1 cellular context compared by ENCODE assay signal in genomic region chr12:53500119-53500775, GRCh38.
TF ChIP-seq lines count a peak whose summit lies in the region.

No MANE protein-coding gene starts in this region.

TF ChIP-seq in HepG2, 621 proteins besides CTCF, POLR2A, EP300 and RAD21 (continues in another document):
- TF ChIP-seq ZNF781 (CRISPR knock-in tag; IDR thresholded peaks at IDR 0.05; ENCODE audit: borderline replicate concordance, not compliant biosample characterization) (no peak), POLR2AphosphoS5 (IDR thresholded peaks at IDR 0.05; ENCODE audit: low read depth, low read length) (peak; percentile 59; the same call in 1 of the 2 replicates), NCOA5 (CRISPR knock-in tag; IDR thresholded peaks at IDR 0.05) (no peak), FOXA3 (CRISPR knock-in tag; IDR thresholded peaks at IDR 0.05) (no peak), SALL1 (CRISPR knock-in tag; IDR thresholded peaks at IDR 0.05) (0 out of 2 replicates have a peak, but pooled peaks have one; percentile 23), ZNF788 (CRISPR knock-in tag; IDR thresholded peaks at IDR 0.05; ENCODE audit: borderline replicate concordance) (peak; percentile 63; the same call in 1 of the 2 replicates), GATAD2A (CRISPR knock-in tag; IDR thresholded peaks at IDR 0.05) (0 out of 2 replicates have a peak, but pooled peaks have one; percentile 18), ARID3A (IDR thresholded peaks at IDR 0.05; ENCODE audit: low read depth, low read length) (0 out of 2 replicates have a peak, but pooled peaks have one; percentile 2), IKZF5 (CRISPR knock-in tag; IDR thresholded peaks at IDR 0.05) (no peak), ZNF772 (CRISPR knock-in tag; IDR thresholded peaks at IDR 0.05) (no peak), ZNF646 (CRISPR knock-in tag; IDR thresholded peaks at IDR 0.05) (no peak), ZNF256 (CRISPR knock-in tag; conservative IDR thresholded peaks at IDR 0.05) (0 out of 2 replicates have a peak, but pooled peaks have one; percentile 43), SNAPC5 (CRISPR knock-in tag; IDR thresholded peaks at IDR 0.05; ENCODE audit: borderline replicate concordance) (0 out of 2 replicates have a peak, but pooled peaks have one; percentile 41), ARID2 (CRISPR knock-in tag; IDR thresholded peaks at IDR 0.05; ENCODE audit: borderline replicate concordance) (0 out of 2 replicates have a peak, but pooled peaks have one; percentile 78), NCOA1 (CRISPR knock-in tag; IDR thresholded peaks at IDR 0.05) (no peak), DR1 (CRISPR knock-in tag; IDR thresholded peaks at IDR 0.05) (no peak), ZNF317 (CRISPR knock-in tag; IDR thresholded peaks at IDR 0.05) (no peak), LCORL (IDR thresholded peaks at IDR 0.05) (no peak), LCORL (CRISPR knock-in tag; IDR thresholded peaks at IDR 0.05) (peak; percentile 46; the same call in 1 of the 2 replicates), HDAC2 (CRISPR knock-in tag; IDR thresholded peaks at IDR 0.05) (no peak)
- TF ChIP-seq, protein P1, sequence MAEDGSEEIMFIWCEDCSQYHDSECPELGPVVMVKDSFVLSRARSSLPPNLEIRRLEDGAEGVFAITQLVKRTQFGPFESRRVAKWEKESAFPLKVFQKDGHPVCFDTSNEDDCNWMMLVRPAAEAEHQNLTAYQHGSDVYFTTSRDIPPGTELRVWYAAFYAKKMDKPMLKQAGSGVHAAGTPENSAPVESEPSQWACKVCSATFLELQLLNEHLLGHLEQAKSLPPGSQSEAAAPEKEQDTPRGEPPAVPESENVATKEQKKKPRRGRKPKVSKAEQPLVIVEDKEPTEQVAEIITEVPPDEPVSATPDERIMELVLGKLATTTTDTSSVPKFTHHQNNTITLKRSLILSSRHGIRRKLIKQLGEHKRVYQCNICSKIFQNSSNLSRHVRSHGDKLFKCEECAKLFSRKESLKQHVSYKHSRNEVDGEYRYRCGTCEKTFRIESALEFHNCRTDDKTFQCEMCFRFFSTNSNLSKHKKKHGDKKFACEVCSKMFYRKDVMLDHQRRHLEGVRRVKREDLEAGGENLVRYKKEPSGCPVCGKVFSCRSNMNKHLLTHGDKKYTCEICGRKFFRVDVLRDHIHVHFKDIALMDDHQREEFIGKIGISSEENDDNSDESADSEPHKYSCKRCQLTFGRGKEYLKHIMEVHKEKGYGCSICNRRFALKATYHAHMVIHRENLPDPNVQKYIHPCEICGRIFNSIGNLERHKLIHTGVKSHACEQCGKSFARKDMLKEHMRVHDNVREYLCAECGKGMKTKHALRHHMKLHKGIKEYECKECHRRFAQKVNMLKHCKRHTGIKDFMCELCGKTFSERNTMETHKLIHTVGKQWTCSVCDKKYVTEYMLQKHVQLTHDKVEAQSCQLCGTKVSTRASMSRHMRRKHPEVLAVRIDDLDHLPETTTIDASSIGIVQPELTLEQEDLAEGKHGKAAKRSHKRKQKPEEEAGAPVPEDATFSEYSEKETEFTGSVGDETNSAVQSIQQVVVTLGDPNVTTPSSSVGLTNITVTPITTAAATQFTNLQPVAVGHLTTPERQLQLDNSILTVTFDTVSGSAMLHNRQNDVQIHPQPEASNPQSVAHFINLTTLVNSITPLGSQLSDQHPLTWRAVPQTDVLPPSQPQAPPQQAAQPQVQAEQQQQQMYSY (CRISPR knock-in tag; IDR thresholded peaks at IDR 0.05), result no peak
- TF ChIP-seq, protein P2, sequence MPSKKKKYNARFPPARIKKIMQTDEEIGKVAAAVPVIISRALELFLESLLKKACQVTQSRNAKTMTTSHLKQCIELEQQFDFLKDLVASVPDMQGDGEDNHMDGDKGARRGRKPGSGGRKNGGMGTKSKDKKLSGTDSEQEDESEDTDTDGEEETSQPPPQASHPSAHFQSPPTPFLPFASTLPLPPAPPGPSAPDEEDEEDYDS (CRISPR knock-in tag; IDR thresholded peaks at IDR 0.05), result 0 out of 2 replicates have a peak, but pooled peaks have one; percentile 46
- TF ChIP-seq, protein P3, sequence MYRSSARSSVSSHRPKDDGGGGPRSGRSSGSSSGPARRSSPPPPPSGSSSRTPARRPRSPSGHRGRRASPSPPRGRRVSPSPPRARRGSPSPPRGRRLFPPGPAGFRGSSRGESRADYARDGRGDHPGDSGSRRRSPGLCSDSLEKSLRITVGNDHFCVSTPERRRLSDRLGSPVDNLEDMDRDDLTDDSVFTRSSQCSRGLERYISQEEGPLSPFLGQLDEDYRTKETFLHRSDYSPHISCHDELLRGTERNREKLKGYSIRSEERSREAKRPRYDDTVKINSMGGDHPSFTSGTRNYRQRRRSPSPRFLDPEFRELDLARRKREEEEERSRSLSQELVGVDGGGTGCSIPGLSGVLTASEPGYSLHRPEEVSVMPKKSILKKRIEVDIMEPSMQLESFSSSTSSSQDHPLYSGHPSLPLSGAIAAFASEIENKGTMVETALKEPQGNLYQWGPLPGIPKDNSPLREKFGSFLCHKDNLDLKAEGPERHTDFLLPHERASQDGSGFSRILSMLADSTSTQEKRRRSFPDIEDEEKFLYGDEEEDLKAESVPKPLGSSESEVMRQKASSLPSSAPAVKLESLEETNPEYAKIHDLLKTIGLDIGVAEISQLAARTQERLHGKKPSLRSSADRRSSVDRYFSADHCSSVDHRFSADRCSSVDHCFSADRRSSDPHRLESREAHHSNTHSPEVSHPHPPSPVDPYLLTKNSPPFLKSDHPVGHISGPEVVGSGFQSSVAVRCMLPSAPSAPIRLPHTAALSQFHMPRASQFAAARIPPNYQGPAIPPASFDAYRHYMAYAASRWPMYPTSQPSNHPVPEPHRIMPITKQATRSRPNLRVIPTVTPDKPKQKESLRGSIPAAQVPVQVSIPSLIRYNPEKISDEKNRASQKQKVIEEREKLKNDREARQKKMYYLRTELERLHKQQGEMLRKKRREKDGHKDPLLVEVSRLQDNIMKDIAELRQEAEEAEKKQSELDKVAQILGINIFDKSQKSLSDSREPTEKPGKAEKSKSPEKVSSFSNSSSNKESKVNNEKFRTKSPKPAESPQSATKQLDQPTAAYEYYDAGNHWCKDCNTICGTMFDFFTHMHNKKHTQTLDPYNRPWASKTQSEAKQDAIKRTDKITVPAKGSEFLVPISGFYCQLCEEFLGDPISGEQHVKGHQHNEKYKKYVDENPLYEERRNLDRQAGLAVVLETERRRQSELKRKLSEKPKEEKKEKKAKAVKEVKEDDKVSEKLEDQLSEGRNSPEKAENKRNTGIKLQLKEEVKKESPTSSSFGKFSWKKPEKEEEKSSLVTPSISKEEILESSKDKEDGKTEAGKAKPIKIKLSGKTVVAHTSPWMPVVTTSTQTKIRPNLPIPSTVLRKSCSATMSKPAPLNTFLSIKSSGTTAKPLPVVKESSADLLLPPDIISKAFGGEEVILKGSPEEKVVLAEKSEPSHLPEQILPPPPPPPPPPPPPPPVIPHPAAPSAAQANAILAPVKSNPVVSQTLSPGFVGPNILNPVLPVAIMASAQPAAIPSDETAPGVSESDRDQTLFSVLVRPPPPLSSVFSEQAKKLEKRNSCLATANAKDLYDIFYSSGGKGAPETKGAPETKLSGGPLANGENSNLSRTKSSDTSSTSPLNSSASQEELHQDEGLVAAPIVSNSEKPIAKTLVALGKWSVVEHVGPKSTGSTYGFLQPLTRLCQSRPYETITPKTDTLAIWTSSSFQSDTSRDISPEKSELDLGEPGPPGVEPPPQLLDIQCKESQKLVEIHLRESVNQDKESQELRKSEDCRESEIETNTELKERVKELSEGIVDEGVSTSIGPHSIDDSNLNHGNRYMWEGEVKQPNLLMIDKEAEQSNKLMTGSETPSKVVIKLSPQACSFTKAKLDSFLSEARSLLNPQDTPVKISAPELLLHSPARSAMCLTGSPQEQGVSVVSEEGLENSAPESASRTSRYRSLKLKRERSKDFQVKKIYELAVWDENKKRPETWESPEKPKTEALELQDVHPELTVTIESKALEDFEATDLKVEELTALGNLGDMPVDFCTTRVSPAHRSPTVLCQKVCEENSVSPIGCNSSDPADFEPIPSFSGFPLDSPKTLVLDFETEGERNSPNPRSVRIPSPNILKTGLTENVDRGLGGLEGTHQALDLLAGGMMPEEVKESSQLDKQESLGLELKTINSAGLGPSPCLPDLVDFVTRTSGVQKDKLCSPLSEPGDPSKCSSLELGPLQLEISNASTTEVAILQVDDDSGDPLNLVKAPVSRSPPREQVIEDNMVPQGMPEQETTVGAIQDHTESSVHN (CRISPR knock-in tag; IDR thresholded peaks at IDR 0.05), result no peak
- TF ChIP-seq, protein P4, sequence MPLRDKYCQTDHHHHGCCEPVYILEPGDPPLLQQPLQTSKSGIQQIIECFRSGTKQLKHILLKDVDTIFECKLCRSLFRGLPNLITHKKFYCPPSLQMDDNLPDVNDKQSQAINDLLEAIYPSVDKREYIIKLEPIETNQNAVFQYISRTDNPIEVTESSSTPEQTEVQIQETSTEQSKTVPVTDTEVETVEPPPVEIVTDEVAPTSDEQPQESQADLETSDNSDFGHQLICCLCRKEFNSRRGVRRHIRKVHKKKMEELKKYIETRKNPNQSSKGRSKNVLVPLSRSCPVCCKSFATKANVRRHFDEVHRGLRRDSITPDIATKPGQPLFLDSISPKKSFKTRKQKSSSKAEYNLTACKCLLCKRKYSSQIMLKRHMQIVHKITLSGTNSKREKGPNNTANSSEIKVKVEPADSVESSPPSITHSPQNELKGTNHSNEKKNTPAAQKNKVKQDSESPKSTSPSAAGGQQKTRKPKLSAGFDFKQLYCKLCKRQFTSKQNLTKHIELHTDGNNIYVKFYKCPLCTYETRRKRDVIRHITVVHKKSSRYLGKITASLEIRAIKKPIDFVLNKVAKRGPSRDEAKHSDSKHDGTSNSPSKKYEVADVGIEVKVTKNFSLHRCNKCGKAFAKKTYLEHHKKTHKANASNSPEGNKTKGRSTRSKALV (CRISPR knock-in tag; IDR thresholded peaks at IDR 0.05), result no peak
